5 cellular contexts compared by ENCODE assay signal in the genomic region with DNA sequence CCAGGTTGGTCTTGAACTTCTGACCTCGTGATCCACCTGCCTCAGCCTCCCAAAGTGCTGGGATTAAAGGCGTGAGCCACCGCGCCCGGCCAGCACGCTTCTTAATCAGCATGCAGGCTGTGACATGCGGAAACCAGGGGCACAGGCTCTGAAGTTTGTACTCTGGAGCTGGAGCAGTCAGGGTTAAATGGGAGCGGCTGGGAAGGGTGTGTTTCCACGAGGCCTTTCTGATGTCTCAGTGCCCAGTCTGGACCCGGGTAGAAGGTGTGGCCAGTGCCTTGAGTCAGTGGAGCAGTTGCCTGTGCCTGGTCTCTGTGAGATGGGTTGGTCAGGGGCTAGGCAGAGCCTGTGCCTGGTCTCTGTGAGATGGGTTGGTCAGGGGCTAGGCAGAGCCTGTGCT. TPM values are rescaled to one million over a fixed set of nuclear protein-coding genes. Genes with fewer than 3 reads are reported as not detected.
DNase-seq lines count a peak whose midpoint lies in the region; ATAC-seq, FAIRE-seq and TF ChIP-seq lines count a peak whose summit lies in the region.
"Not testable (repeated sequence)": the region's sequence is repeated elsewhere in the genome, so short reads cannot be mapped to it uniquely, and the experiment has no call there.

No MANE protein-coding gene starts in this region.

- peak overlapping the region; percentile 27 for H3K4me3 ChIP-seq in HFF-Myc (replicated peaks; ENCODE audit: low read depth, low read length)
- H3K4me3 ChIP-seq in bronchial epithelial cell (ENCODE audit: low read depth, low read length); parathyroid adenoma (ENCODE audit: low read depth, low read length): not testable (repeated sequence)
- peak overlapping the region in 1 of 10 donors; percentile 94 for H3K4me3 ChIP-seq in heart right ventricle

- H3K4me1 Mint-ChIP-seq in activated CD4-positive, alpha-beta T cell treated with anti-CD3 and anti-CD28 coated beads, Interleukin-2, amount 10 ng/mL, durations not matched to agents 24 days and 14 days = peaks cover 24% of the 10 kb centered on the region

- peaks cover 30 to 78% (median 72%) of the 10 kb centered on the region in 9 donors for H3K4me1 ChIP-seq in heart right ventricle
- not testable (repeated sequence) for H3K4me1 ChIP-seq in parathyroid adenoma

- not testable (repeated sequence) for ATAC-seq in heart right ventricle

- not testable (repeated sequence) for H3K9ac ChIP-seq in parathyroid adenoma

- H3K27ac ChIP-seq in heart right ventricle = peak overlapping the region in 7 of 10 donors; percentile 10 to 96 (median 87)
- not testable (repeated sequence) for H3K27ac ChIP-seq in parathyroid adenoma

- not testable (repeated sequence) for H3K36me3 ChIP-seq in bronchial epithelial cell (ENCODE audit: control insufficient read depth, insufficient read depth, low read length); parathyroid adenoma (ENCODE audit: control insufficient read depth, insufficient read depth, low read length)
- H3K36me3 ChIP-seq in heart right ventricle = peaks cover 0 to 21% (median 6%) of the 10 kb centered on the region in 9 donors

- peak overlapping the region; percentile 22 for H3K4me2 ChIP-seq in parathyroid adenoma (ENCODE audit: low read length)

- peaks cover 32% of the 10 kb centered on the region for H3K36me3 Mint-ChIP-seq in activated CD4-positive, alpha-beta T cell treated with anti-CD3 and anti-CD28 coated beads, Interleukin-2, amount 10 ng/mL, durations not matched to agents 24 days and 14 days (ENCODE audit: low read depth)

- peak; percentile 86 for FAIRE-seq in bronchial epithelial cell (lab: Jason Lieb, UNC)

- H3K27me3 ChIP-seq in bronchial epithelial cell (ENCODE audit: control insufficient read depth, insufficient read depth, low read length); heart right ventricle; parathyroid adenoma (ENCODE audit: control insufficient read depth, insufficient read depth, low read length): not testable (repeated sequence)

- not testable (repeated sequence) for H3K27ac Mint-ChIP-seq in activated CD4-positive, alpha-beta T cell treated with anti-CD3 and anti-CD28 coated beads, Interleukin-2, amount 10 ng/mL, durations not matched to agents 24 days and 14 days

- H3K79me2 ChIP-seq in parathyroid adenoma = peaks cover 47% of the 10 kb centered on the region

- not testable (repeated sequence) for DNase-seq in HFF-Myc (ENCODE audit: extremely low read depth, low read depth); activated CD4-positive, alpha-beta T cell treated with anti-CD3 and anti-CD28 coated beads, Interleukin-2, amount 10 ng/mL, durations not matched to agents 24 days and 14 days; heart right ventricle
- DNase-seq in bronchial epithelial cell (ENCODE audit: low read depth) = peak; percentile 91

- 71 to 73% methylated on average over 10 of the region's 10 CpGs for WGBS in heart right ventricle, 2 donors

- H3K9me3 Mint-ChIP-seq in activated CD4-positive, alpha-beta T cell treated with anti-CD3 and anti-CD28 coated beads, Interleukin-2, amount 10 ng/mL, durations not matched to agents 24 days and 14 days = not testable (repeated sequence)

- H2AFZ ChIP-seq in parathyroid adenoma = not testable (repeated sequence)

- not testable (repeated sequence) for H3K27me3 Mint-ChIP-seq in activated CD4-positive, alpha-beta T cell treated with anti-CD3 and anti-CD28 coated beads, Interleukin-2, amount 10 ng/mL, durations not matched to agents 24 days and 14 days

- intact Hi-C loops in activated CD4-positive, alpha-beta T cell treated with anti-CD3 and anti-CD28 coated beads, Interleukin-2, amount 10 ng/mL, durations not matched to agents 24 days and 14 days (cut with micrococcal nuclease); heart right ventricle (cut with DNase I): not testable (repeated sequence)

- H3K4me3 Mint-ChIP-seq in activated CD4-positive, alpha-beta T cell treated with anti-CD3 and anti-CD28 coated beads, Interleukin-2, amount 10 ng/mL, durations not matched to agents 24 days and 14 days = peak overlapping the region; percentile 35

- not testable (repeated sequence) for H3K9me3 ChIP-seq in heart right ventricle; parathyroid adenoma (ENCODE audit: control insufficient read depth, low read length)

- TF ChIP-seq CTCF in HFF-Myc (IDR thresholded peaks at IDR 0.05; ENCODE audit: low read depth, low read length, missing control alignments); bronchial epithelial cell (IDR thresholded peaks at IDR 0.05; ENCODE audit: insufficient read depth, low read length, severe bottlenecking); heart right ventricle (IDR thresholded peaks at IDR 0.05); parathyroid adenoma (IDR thresholded peaks at IDR 0.05): not testable (repeated sequence)

RNA-seq across cellular contexts. Expression of a gene that starts 3.3 kb away (rescaled TPM):
- 70.3 and 70.9 TPM in 2 replicates for total RNA-seq in activated CD4-positive, alpha-beta T cell treated with anti-CD3 and anti-CD28 coated beads, Interleukin-2, amount 10 ng/mL, durations not matched to agents 24 days and 14 days
- total RNA-seq in bronchial epithelial cell = 110 and 117 TPM in 2 replicates
- total RNA-seq in heart right ventricle = 10 to 100 TPM; 43.7 to 71.6 (median 46.6) TPM
- 10 to 100 TPM; 41.1 to 70.4 TPM for polyA plus RNA-seq in heart right ventricle

RNA-seq across cellular contexts. Expression of a gene that starts 29.0 kb away (rescaled TPM):
- total RNA-seq in activated CD4-positive, alpha-beta T cell treated with anti-CD3 and anti-CD28 coated beads, Interleukin-2, amount 10 ng/mL, durations not matched to agents 24 days and 14 days = 1.7 and 1.9 TPM in 2 replicates
- total RNA-seq in bronchial epithelial cell = 1.2 and 2.9 TPM in 2 replicates
- 1 to 10 TPM in 9 of 10 donors, under 1 TPM in 1; 0.96 to 2.2 (median 1.4) TPM for total RNA-seq in heart right ventricle
- polyA plus RNA-seq in heart right ventricle = 1 to 10 TPM in 1 of 2 donors, under 1 TPM in 1; 0.73 to 1.3 TPM

RNA-seq across cellular contexts. Expression of a gene that starts 32.7 kb away (rescaled TPM):
- 254 and 269 TPM in 2 replicates for total RNA-seq in activated CD4-positive, alpha-beta T cell treated with anti-CD3 and anti-CD28 coated beads, Interleukin-2, amount 10 ng/mL, durations not matched to agents 24 days and 14 days
- total RNA-seq in bronchial epithelial cell (8.7 and 14.8 TPM in 2 replicates), heart right ventricle (100 to 1,000 TPM; 491 to 770 (median 553) TPM)
- 1,000 to 10,000 TPM in 1 of 2 donors, 100 to 1,000 TPM in 1; 821 to 2,879 TPM for polyA plus RNA-seq in heart right ventricle

RNA-seq across cellular contexts. Expression of a gene that starts 34.8 kb away (rescaled TPM):
- total RNA-seq in activated CD4-positive, alpha-beta T cell treated with anti-CD3 and anti-CD28 coated beads, Interleukin-2, amount 10 ng/mL, durations not matched to agents 24 days and 14 days = 97.1 and 98.9 TPM in 2 replicates
- total RNA-seq in bronchial epithelial cell (16.8 and 22.8 TPM in 2 replicates), heart right ventricle (10 to 100 TPM; 12.6 to 61.3 (median 16.1) TPM)
- 10 to 100 TPM; 12.6 to 18.7 TPM for polyA plus RNA-seq in heart right ventricle

RNA-seq across cellular contexts. Expression of a gene that starts 39.6 kb away (rescaled TPM):
- total RNA-seq in activated CD4-positive, alpha-beta T cell treated with anti-CD3 and anti-CD28 coated beads, Interleukin-2, amount 10 ng/mL, durations not matched to agents 24 days and 14 days = 72.3 and 82.4 TPM in 2 replicates
- 15.8 and 31.1 TPM in 2 replicates for total RNA-seq in bronchial epithelial cell
- 100 to 1,000 TPM in 2 of 10 donors, 10 to 100 TPM in 8; 45.9 to 236 (median 68.5) TPM for total RNA-seq in heart right ventricle
- 10 to 100 TPM; 22.7 to 48.6 TPM for polyA plus RNA-seq in heart right ventricle

Comparison
In these comparisons a context has a peak if more than half of its experiments do, and no peak if none do; other contexts are left out.
1. RNA of a gene that starts 32.7 kb away (total RNA-seq): 491 to 770 TPM in heart right ventricle and 254 to 269 TPM in activated CD4-positive, alpha-beta T cell treated with anti-CD3 and anti-CD28 coated beads, Interleukin-2, amount 10 ng/mL, durations not matched to agents 24 days and 14 days; 8.7 to 14.8 TPM in bronchial epithelial cell; every median in the first group is over 10 times any median in the second.